In genomic region chr16:26012376-26012775, GRCh38 we compare ENCODE assay signal across 11 cellular contexts.
"Had no signal": no experiment of that assay in that cellular context is flagged by ENCODE, and none has a peak within 500 bp of the region (broad histone marks: within the 10 kb centered on the region; RNA-seq: fewer than 3 reads in every experiment).

No MANE protein-coding gene starts in this region.

- H3K27me3 ChIP-seq: adrenal gland, ascending aorta, body of pancreas, brain microvascular endothelial cell, breast epithelium, cardiac muscle cell had no signal

- H3K27ac ChIP-seq: adrenal gland, ascending aorta, body of pancreas, brain microvascular endothelial cell, breast epithelium, cardiac muscle cell had no signal

- ATAC-seq: activated naive CD4-positive, alpha-beta T cell treated with anti-CD3 and anti-CD28 coated beads, Interleukin-2, amount 50 U/mL, for 72 hours; activated naive CD8-positive, alpha-beta T cell treated with anti-CD3 and anti-CD28 coated beads, Interleukin-2, amount 50 U/mL, for 24 hours; activated T-cell treated with anti-CD3 and anti-CD28 coated beads, Interleukin-2, amount 50 U/mL, for 4 hours; activated T-cell treated with anti-CD3 and anti-CD28 coated beads, Interleukin-2, amount 50 U/mL, for 72 hours; activated T-helper 17 cell treated with anti-CD3 and anti-CD28 coated beads, Interleukin-2, amount 50 U/mL, for 72 hours; body of pancreas had no signal

- H3K9me3 ChIP-seq: adrenal gland had no signal

- H3K36me3 ChIP-seq: adrenal gland, ascending aorta, brain microvascular endothelial cell, breast epithelium, cardiac muscle cell had no signal

- H3K4me3 ChIP-seq: adrenal gland, ascending aorta, body of pancreas, breast epithelium, cardiac muscle cell had no signal
